ENCODE assay signal across 29 cellular contexts in genomic region chr7:93025389-93025788, GRCh38.
"Had no signal": no experiment of that assay in that cellular context is flagged by ENCODE, and none has a peak within 500 bp of the region (broad histone marks: within the 10 kb centered on the region; RNA-seq: fewer than 3 reads in every experiment).

No MANE protein-coding gene starts in this region.

- H3K4me1 ChIP-seq: heart right ventricle, left lung, neural progenitor cell, parathyroid adenoma, right lobe of liver, transverse colon, upper lobe of right lung, uterus had no signal

- H3K27ac Mint-ChIP-seq: effector memory CD8-positive, alpha-beta T cell; mesothelial cell of epicardium; naive B cell; neural progenitor cell; progenitor cell of endocrine pancreas; stimulated activated naive CD8-positive, alpha-beta T cell treated with anti-CD3 and anti-CD28 coated beads, Interleukin-15, amount 100 ng/mL, for 72 hours had no signal

- H3K4me3 ChIP-seq: esophagus squamous epithelium, heart right ventricle, left lung, mucosa of descending colon, neural progenitor cell, right lobe of liver, suprapubic skin, transverse colon, upper lobe of right lung, uterus had no signal

- H3K36me3 ChIP-seq: esophagus squamous epithelium, heart right ventricle, left lung, neural progenitor cell, right lobe of liver, suprapubic skin, transverse colon, upper lobe of right lung, uterus had no signal

- H3K27me3 Mint-ChIP-seq: progenitor cell of endocrine pancreas had no signal

- H3K9me3 Mint-ChIP-seq: effector memory CD8-positive, alpha-beta T cell; natural killer cell treated with Interleukin-12 subunit alpha and Interleukin-12 subunit beta and Interleukin-15 and Interleukin-18, amount 100 ng/mL, for 72 hours had no signal

- H3K4me3 Mint-ChIP-seq: effector memory CD8-positive, alpha-beta T cell; mesothelial cell of epicardium; naive B cell; natural killer cell treated with Interleukin-12 subunit alpha and Interleukin-12 subunit beta and Interleukin-15 and Interleukin-18, amount 100 ng/mL, for 72 hours; neural progenitor cell; stimulated activated naive CD8-positive, alpha-beta T cell treated with anti-CD3 and anti-CD28 coated beads, Interleukin-15, amount 100 ng/mL, for 72 hours had no signal

- H3K27ac ChIP-seq: esophagus squamous epithelium, heart right ventricle, left lung, neural progenitor cell, parathyroid adenoma, right lobe of liver, suprapubic skin, transverse colon, upper lobe of right lung, uterus had no signal

- DNase-seq: effector memory CD8-positive, alpha-beta T cell; erythroblast; esophagus squamous epithelium; foreskin melanocyte; glutamatergic neuron; heart right ventricle; hippocampal formation; left cardiac atrium; left lung; mesenchymal stem cell; mucosa of descending colon; naive B cell; right lobe of liver; small intestine; stimulated activated CD4-positive, alpha-beta T cell treated with anti-CD3 and anti-CD28 coated beads, Interleukin-12 subunit alpha, Interleukin-12 subunit beta, amount 100 ng/mL, for 4 hours; stimulated activated CD4-positive, alpha-beta T cell treated with anti-CD3 and anti-CD28 coated beads, Interleukin-1b, Interleukin-23, amount 100 ng/mL, for 48 hours; stimulated activated CD4-positive, alpha-beta T cell treated with anti-CD3 and anti-CD28 coated beads, Interleukin-4, amount 100 ng/mL, for 1 hour; stimulated activated CD8-positive, alpha-beta memory T cell treated with anti-CD3 and anti-CD28 coated beads, Interleukin-4, amount 100 ng/mL, for 48 hours; stimulated activated naive CD4-positive, alpha-beta T cell; stimulated activated naive CD8-positive, alpha-beta T cell treated with anti-CD3 and anti-CD28 coated beads, Interleukin-15, amount 100 ng/mL, for 72 hours; transverse colon; upper lobe of right lung; uterus had no signal

- H3K36me3 Mint-ChIP-seq: mesothelial cell of epicardium, neural progenitor cell had no signal

- H3K27me3 ChIP-seq: esophagus squamous epithelium, heart right ventricle, left lung, neural progenitor cell, right lobe of liver, suprapubic skin, transverse colon, upper lobe of right lung, uterus had no signal

- H3K9me3 ChIP-seq: esophagus squamous epithelium, left lung, mucosa of descending colon, right lobe of liver, suprapubic skin, upper lobe of right lung, uterus had no signal

- H3K4me1 Mint-ChIP-seq: naive B cell had no signal

- ATAC-seq: effector memory CD8-positive, alpha-beta T cell; heart right ventricle; left cardiac atrium; left lung; mucosa of descending colon; natural killer cell treated with Interleukin-12 subunit alpha and Interleukin-12 subunit beta and Interleukin-15 and Interleukin-18, amount 100 ng/mL, for 72 hours; right lobe of liver; stimulated activated naive CD8-positive, alpha-beta T cell treated with anti-CD3 and anti-CD28 coated beads, Interleukin-15, amount 100 ng/mL, for 72 hours; upper lobe of right lung had no signal
